Comparison of ENCODE assay signal across 23 cellular contexts in genomic region chr4:162847945-162848549, GRCh38.
DNase-seq lines count a peak whose midpoint lies in the region; ATAC-seq and TF ChIP-seq lines count a peak whose summit lies in the region.
"Had no signal": no experiment of that assay in that cellular context is flagged by ENCODE, and none has a peak within 500 bp of the region (broad histone marks: within the 10 kb centered on the region; RNA-seq: fewer than 3 reads in every experiment).

No MANE protein-coding gene starts in this region.

- DNase-seq in pons (ENCODE audit: low spot score) (peak; percentile 22), body of pancreas (no peak), retina (no peak)
- no peak for DNase-seq in activated CD4-positive, alpha-beta T cell treated with anti-CD3 and anti-CD28 coated beads for 36 hours
- no peak for DNase-seq in stimulated activated CD4-positive, alpha-beta T cell treated with anti-CD3 and anti-CD28 coated beads, Interleukin-15, amount 100 ng/mL, for 24 hours
- DNase-seq: activated CD4-positive, alpha-beta T cell treated with anti-CD3 and anti-CD28 coated beads, Interleukin-2, amount 10 ng/mL, durations not matched to agents 7 days and 5 days; activated CD8-positive, alpha-beta memory T cell treated with anti-CD3 and anti-CD28 coated beads, Interleukin-2, amount 50 U/mL, for 48 hours; activated naive CD4-positive, alpha-beta T cell treated with anti-CD3 and anti-CD28 coated beads for 36 hours; EL; foreskin fibroblast; left colon; NCI-H2029 treated with DMSO at 0.1 percent for 48 hours; NCI-H510A; stimulated activated CD4-positive, alpha-beta T cell treated with anti-CD3 and anti-CD28 coated beads, Interleukin-12 subunit alpha, Interleukin-12 subunit beta, amount 100 ng/mL, for 4 hours; stimulated activated naive CD4-positive, alpha-beta T cell had no signal

- H3K4me3 ChIP-seq in body of pancreas = no peak overlapping the region
- H3K4me3 ChIP-seq: ascending aorta, K562, tibial nerve had no signal

- no peak overlapping the region for H3K27ac Mint-ChIP-seq in activated CD4-positive, alpha-beta T cell treated with anti-CD3 and anti-CD28 coated beads for 36 hours
- H3K27ac Mint-ChIP-seq: activated CD4-positive, alpha-beta T cell treated with anti-CD3 and anti-CD28 coated beads, Interleukin-2, amount 10 ng/mL, durations not matched to agents 7 days and 5 days; activated naive CD4-positive, alpha-beta T cell treated with anti-CD3 and anti-CD28 coated beads for 36 hours; mesothelial cell of epicardium had no signal

- POLR2A ChIA-PET in activated CD4-positive, alpha-beta T cell treated with anti-CD3 and anti-CD28 coated beads for 36 hours (lab: Charles Lee) = no interaction called here

- 47 to 67% methylated on average over 1 of the region's 1 CpG for WGBS in body of pancreas, 2 donors

- no peak for TF ChIP-seq CTCF in body of pancreas (IDR thresholded peaks at IDR 0.05)

- ATAC-seq in GM19351 (IDR thresholded peaks at IDR 0.05; ENCODE audit: unreplicated experiment) (peak; percentile 43), GM21619 (IDR thresholded peaks at IDR 0.05; ENCODE audit: unreplicated experiment) (peak; percentile 50), HG03135 (IDR thresholded peaks at IDR 0.05; ENCODE audit: unreplicated experiment) (peak; percentile 45), body of pancreas (no peak)
- no peak for ATAC-seq in activated CD4-positive, alpha-beta T cell treated with anti-CD3 and anti-CD28 coated beads for 36 hours
- ATAC-seq: K562, left colon had no signal

- no peaks in the 10 kb centered on the region for H3K9me3 Mint-ChIP-seq in activated CD4-positive, alpha-beta T cell treated with anti-CD3 and anti-CD28 coated beads for 36 hours (ENCODE audit: low read depth)
- H3K9me3 Mint-ChIP-seq: activated CD4-positive, alpha-beta T cell treated with anti-CD3 and anti-CD28 coated beads, Interleukin-2, amount 10 ng/mL, durations not matched to agents 7 days and 5 days; activated naive CD4-positive, alpha-beta T cell treated with anti-CD3 and anti-CD28 coated beads for 36 hours; mesothelial cell of epicardium; neural crest cell had no signal

- intact Hi-C loops in activated CD4-positive, alpha-beta T cell treated with anti-CD3 and anti-CD28 coated beads for 36 hours (cut with DNase I, micrococcal nuclease) = no loop called here
- intact Hi-C loops in body of pancreas (cut with DNase I) = no loop called here

- no peaks in the 10 kb centered on the region for H3K36me3 Mint-ChIP-seq in activated CD4-positive, alpha-beta T cell treated with anti-CD3 and anti-CD28 coated beads for 36 hours (ENCODE audit: low read depth)
- H3K36me3 Mint-ChIP-seq: mesothelial cell of epicardium had no signal

- no peaks in the 10 kb centered on the region for H3K9me3 ChIP-seq in body of pancreas
- H3K9me3 ChIP-seq: ascending aorta, tibial nerve had no signal

- no peak for TF ChIP-seq POLR2A in body of pancreas (IDR thresholded peaks at IDR 0.05)

- no peak overlapping the region for H3K27ac ChIP-seq in body of pancreas
- H3K27ac ChIP-seq: ascending aorta, tibial nerve had no signal

- H3K27me3 Mint-ChIP-seq in activated CD4-positive, alpha-beta T cell treated with anti-CD3 and anti-CD28 coated beads for 36 hours = peaks cover 2% of the 10 kb centered on the region
- H3K27me3 Mint-ChIP-seq: activated CD4-positive, alpha-beta T cell treated with anti-CD3 and anti-CD28 coated beads, Interleukin-2, amount 10 ng/mL, durations not matched to agents 7 days and 5 days had no signal

- H3K4me1 Mint-ChIP-seq in activated CD4-positive, alpha-beta T cell treated with anti-CD3 and anti-CD28 coated beads for 36 hours = no peaks in the 10 kb centered on the region
- H3K4me1 Mint-ChIP-seq: activated CD4-positive, alpha-beta T cell treated with anti-CD3 and anti-CD28 coated beads, Interleukin-2, amount 10 ng/mL, durations not matched to agents 7 days and 5 days; mesothelial cell of epicardium; neural crest cell had no signal

- no peaks in the 10 kb centered on the region for H3K27me3 ChIP-seq in body of pancreas
- H3K27me3 ChIP-seq: ascending aorta, tibial nerve had no signal

- no peak overlapping the region for H3K4me3 Mint-ChIP-seq in activated CD4-positive, alpha-beta T cell treated with anti-CD3 and anti-CD28 coated beads for 36 hours
- H3K4me3 Mint-ChIP-seq: activated CD4-positive, alpha-beta T cell treated with anti-CD3 and anti-CD28 coated beads, Interleukin-2, amount 10 ng/mL, durations not matched to agents 7 days and 5 days; activated naive CD4-positive, alpha-beta T cell treated with anti-CD3 and anti-CD28 coated beads for 36 hours; mesothelial cell of epicardium; neural crest cell had no signal

- CTCF ChIA-PET in activated CD4-positive, alpha-beta T cell treated with anti-CD3 and anti-CD28 coated beads for 36 hours (lab: Charles Lee) = no interaction called here

- no peaks in the 10 kb centered on the region for H3K4me1 ChIP-seq in body of pancreas
- H3K4me1 ChIP-seq: ascending aorta, tibial nerve had no signal

- H3K36me3 ChIP-seq in body of pancreas (replicated peaks in 1 of 2; ENCODE audit: insufficient read depth in 1 of 2, low read depth in 2 of 2) = no peaks in the 10 kb centered on the region
- H3K36me3 ChIP-seq: ascending aorta, tibial nerve had no signal

Comparison
In these comparisons a context has a peak if more than half of its experiments do, and no peak if none do; other contexts are left out.
1. ATAC-seq: peak in GM19351 (single experiment), GM21619 (single experiment) and HG03135 (single experiment); none in activated CD4-positive, alpha-beta T cell treated with anti-CD3 and anti-CD28 coated beads for 36 hours (single experiment) and body of pancreas (single experiment).